13 cellular contexts compared by ENCODE assay signal in the genomic region with DNA sequence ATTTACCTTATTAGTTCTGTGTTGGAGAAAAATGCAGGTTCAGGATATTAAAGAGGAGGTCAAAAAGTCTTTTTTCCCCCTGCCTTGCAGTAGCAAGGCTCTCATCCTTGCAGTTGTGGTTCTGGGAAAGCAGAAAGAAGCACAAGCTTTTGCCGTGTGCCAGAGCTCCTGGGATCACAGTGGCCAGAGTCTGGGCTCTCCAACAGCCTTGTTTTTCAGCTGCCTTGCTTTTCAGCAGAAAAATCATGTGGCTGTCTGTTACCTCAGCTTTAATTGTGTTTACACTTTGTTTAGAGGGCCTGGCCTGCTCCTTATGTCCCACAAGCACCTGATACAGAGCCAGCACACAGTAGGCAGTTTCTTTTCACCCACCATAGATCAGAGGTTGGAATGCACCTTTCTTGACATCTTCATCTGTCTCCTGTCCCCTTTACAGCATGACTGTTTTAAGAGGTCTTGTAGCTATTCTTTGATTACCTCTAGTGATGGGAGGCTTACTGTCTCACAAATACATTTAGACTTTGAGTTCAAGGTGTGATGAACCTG.
DNase-seq lines count a peak whose midpoint lies in the region.
"Had no signal": no experiment of that assay in that cellular context is flagged by ENCODE, and none has a peak within 500 bp of the region (broad histone marks: within the 10 kb centered on the region; RNA-seq: fewer than 3 reads in every experiment).

No MANE protein-coding gene starts in this region.

- in situ Hi-C loops in G401 (cut with HindIII; ENCODE audit: low sequenced_read_pairs): no loop called here

- H3K27ac ChIP-seq in layer of hippocampus (ENCODE audit: low read depth, low read length): peak overlapping the region; percentile 9

- no peaks in the 10 kb centered on the region for H3K27me3 ChIP-seq in layer of hippocampus (ENCODE audit: control insufficient read depth, insufficient read depth, low read length)

- DNase-seq in G401 (ENCODE audit: low spot score): peak; percentile 24
- DNase-seq in NCI-H69 (lab: John Stamatoyannopoulos, UW): peak; percentile 53
- peak; percentile 45 for DNase-seq in putamen (ENCODE audit: low spot score)
- DNase-seq in NCI-H82 treated with DMSO at 0.1 percent for 48 hours (lab: John Stamatoyannopoulos, UW; ENCODE audit: unreplicated experiment): no peak
- no peak for DNase-seq in DMS114 treated with DMSO at 0.1 percent for 48 hours (lab: John Stamatoyannopoulos, UW; ENCODE audit: unreplicated experiment)
- no peak for DNase-seq in activated effector memory CD4-positive, alpha-beta T cell treated with anti-CD3 and anti-CD28 coated beads, Interleukin-2, amount 50 U/mL, for 16 hours
- DNase-seq: CD8-positive, alpha-beta T cell; EL; H7; NCI-H2029; NCI-H510A treated with DMSO at 0.1 percent for 48 hours; PC-3 had no signal

Comparison
In these comparisons a context has a peak if more than half of its experiments do, and no peak if none do; other contexts are left out.
1. DNase-seq: peak in G401 (single experiment), NCI-H69 (single experiment) and putamen (single experiment); none in NCI-H82 treated with DMSO at 0.1 percent for 48 hours (single experiment), DMS114 treated with DMSO at 0.1 percent for 48 hours (single experiment) and activated effector memory CD4-positive, alpha-beta T cell treated with anti-CD3 and anti-CD28 coated beads, Interleukin-2, amount 50 U/mL, for 16 hours (single experiment).